ENCODE assay signal across 1 cellular context in the genomic region with DNA sequence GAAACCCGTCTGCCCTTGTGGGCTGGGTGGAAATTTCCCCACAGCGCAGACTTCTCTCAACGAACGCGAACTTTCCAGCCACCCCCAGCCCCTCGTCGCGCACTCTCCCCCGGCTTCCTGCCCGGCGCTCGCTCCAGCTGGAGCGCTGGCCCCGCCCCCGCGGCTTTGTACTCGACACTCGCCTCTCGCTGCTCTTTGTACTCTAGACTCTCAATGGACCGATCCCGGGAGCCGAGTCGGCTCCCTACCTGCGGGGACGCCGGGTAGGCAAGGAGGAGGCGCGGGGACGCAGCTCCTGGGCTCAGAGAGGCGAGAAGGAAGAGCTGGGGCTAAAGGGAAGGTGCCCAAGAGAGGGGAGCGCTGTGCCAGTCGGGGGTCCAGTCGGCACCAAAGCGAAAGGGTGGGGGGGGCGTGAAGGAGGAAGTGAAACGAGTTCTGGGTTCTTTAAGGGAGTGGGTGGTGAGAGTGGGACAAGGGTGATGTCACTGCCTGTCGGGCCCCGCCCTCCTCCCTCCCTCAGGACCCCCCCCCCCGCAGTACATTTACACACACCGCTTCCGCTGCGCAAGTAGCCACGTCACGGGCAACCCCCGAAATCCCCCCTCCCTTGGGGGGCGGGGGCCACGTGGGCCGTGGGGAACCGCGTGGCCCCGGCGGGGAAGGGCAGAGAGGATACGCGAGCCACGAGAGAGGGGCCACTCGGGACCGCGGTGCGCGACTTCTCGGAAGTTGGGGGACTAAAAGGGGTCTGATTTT.
A peak's percentile ranks its signal among the peaks of the same experiment; 100 is the strongest.
TF ChIP-seq lines count a peak whose summit lies in the region.

No MANE protein-coding gene starts in this region.

TF ChIP-seq in A549, 52 proteins besides CTCF, POLR2A, EP300 and RAD21 (continued from another document):
- TF ChIP-seq, protein P1, sequence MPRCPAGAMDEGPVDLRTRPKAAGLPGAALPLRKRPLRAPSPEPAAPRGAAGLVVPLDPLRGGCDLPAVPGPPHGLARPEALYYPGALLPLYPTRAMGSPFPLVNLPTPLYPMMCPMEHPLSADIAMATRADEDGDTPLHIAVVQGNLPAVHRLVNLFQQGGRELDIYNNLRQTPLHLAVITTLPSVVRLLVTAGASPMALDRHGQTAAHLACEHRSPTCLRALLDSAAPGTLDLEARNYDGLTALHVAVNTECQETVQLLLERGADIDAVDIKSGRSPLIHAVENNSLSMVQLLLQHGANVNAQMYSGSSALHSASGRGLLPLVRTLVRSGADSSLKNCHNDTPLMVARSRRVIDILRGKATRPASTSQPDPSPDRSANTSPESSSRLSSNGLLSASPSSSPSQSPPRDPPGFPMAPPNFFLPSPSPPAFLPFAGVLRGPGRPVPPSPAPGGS (IDR thresholded peaks at IDR 0.05) = peak; percentile 19; the same call in 1 of the 3 replicates
- TF ChIP-seq EHF (CRISPR knock-in tag; IDR thresholded peaks at IDR 0.05) (no peak), NFE2L2 (conservative IDR thresholded peaks at IDR 0.05; ENCODE audit: low read length) (no peak), CHD4 (IDR thresholded peaks at IDR 0.05; ENCODE audit: borderline replicate concordance) (no peak; the same call in 1 of the 2 replicates), MAFK (IDR thresholded peaks at IDR 0.05; ENCODE audit: partially characterized antibody) (no peak), NR3C1 (IDR thresholded peaks at IDR 0.05) (no peak), ZFP36 (IDR thresholded peaks at IDR 0.05; ENCODE audit: borderline replicate concordance, partially characterized antibody) (no peak), KDM5A (IDR thresholded peaks at IDR 0.05) (no peak), TFCP2L1 (CRISPR knock-in tag; IDR thresholded peaks at IDR 0.05) (no peak), POLR2AphosphoS2 (conservative IDR thresholded peaks at IDR 0.05; ENCODE audit: low read length) (peak; percentile 55; the same call in 1 of the 2 replicates), NPAS2 (CRISPR knock-in tag; IDR thresholded peaks at IDR 0.05; ENCODE audit: borderline replicate concordance) (no peak), GATA3 (IDR thresholded peaks at IDR 0.05; ENCODE audit: borderline replicate concordance) (peak; percentile 61), CEBPB (IDR thresholded peaks at IDR 0.05) (peak in 1 of 2 experiments; percentile 11; a peak in 1 of 4 replicates), ESRRA (IDR thresholded peaks at IDR 0.05; ENCODE audit: borderline replicate concordance, low read length) (no peak), JUN (IDR thresholded peaks at IDR 0.05) (peak; percentile 66 to 79; a peak in 4 of 5 replicates), TP53 (CRISPR knock-in tag; IDR thresholded peaks at IDR 0.05) (peak; percentile 34; the same call in 1 of the 2 replicates), ZC3H11A (IDR thresholded peaks at IDR 0.05) (no peak), FOSB (CRISPR knock-in tag; IDR thresholded peaks at IDR 0.05) (peak; percentile 92), MYC (IDR thresholded peaks at IDR 0.05; ENCODE audit: borderline replicate concordance, low read length) (peak; percentile 99), ZNF302 (CRISPR knock-in tag; IDR thresholded peaks at IDR 0.05) (no peak), KDM1A (IDR thresholded peaks at IDR 0.05; ENCODE audit: low read depth) (no peak), HOXB13 (CRISPR knock-in tag; IDR thresholded peaks at IDR 0.05; ENCODE audit: low read depth) (no peak), JUNB (IDR thresholded peaks at IDR 0.05) (no peak), HDAC2 (IDR thresholded peaks at IDR 0.05) (no peak), RARB (CRISPR knock-in tag; IDR thresholded peaks at IDR 0.05) (no peak), HOXB5 (CRISPR knock-in tag; IDR thresholded peaks at IDR 0.05) (no peak), FOXS1 (CRISPR knock-in tag; IDR thresholded peaks at IDR 0.05) (no peak), MAZ (IDR thresholded peaks at IDR 0.05; ENCODE audit: borderline replicate concordance, low read depth, low read length) (peak; percentile 97), BHLHE40 (IDR thresholded peaks at IDR 0.05; ENCODE audit: low read depth, low read length) (0 out of 2 replicates have a peak, but pooled peaks have one; percentile 31), ZSCAN20 (CRISPR knock-in tag; IDR thresholded peaks at IDR 0.05) (no peak), CBX2 (IDR thresholded peaks at IDR 0.05; ENCODE audit: borderline replicate concordance, low read depth) (no peak), RCOR1 (IDR thresholded peaks at IDR 0.05; ENCODE audit: low read depth, low read length) (no peak), SREBF2 (IDR thresholded peaks at IDR 0.05) (no peak), CBX8 (IDR thresholded peaks at IDR 0.05) (no peak), RNF2 (IDR thresholded peaks at IDR 0.05; ENCODE audit: borderline replicate concordance, low read depth) (no peak), FOSL2 (IDR thresholded peaks at IDR 0.05) (no peak), FOSL2 (CRISPR knock-in tag; IDR thresholded peaks at IDR 0.05) (peak; percentile 59; the same call in 1 of the 2 replicates), RFX5 (IDR thresholded peaks at IDR 0.05) (no peak), CHD2 (IDR thresholded peaks at IDR 0.05; ENCODE audit: low read length, partially characterized antibody) (peak; percentile 38), HEYL (CRISPR knock-in tag; IDR thresholded peaks at IDR 0.05) (no peak), EHMT2 (IDR thresholded peaks at IDR 0.05; ENCODE audit: low read depth) (no peak)
- TF ChIP-seq, protein P2, sequence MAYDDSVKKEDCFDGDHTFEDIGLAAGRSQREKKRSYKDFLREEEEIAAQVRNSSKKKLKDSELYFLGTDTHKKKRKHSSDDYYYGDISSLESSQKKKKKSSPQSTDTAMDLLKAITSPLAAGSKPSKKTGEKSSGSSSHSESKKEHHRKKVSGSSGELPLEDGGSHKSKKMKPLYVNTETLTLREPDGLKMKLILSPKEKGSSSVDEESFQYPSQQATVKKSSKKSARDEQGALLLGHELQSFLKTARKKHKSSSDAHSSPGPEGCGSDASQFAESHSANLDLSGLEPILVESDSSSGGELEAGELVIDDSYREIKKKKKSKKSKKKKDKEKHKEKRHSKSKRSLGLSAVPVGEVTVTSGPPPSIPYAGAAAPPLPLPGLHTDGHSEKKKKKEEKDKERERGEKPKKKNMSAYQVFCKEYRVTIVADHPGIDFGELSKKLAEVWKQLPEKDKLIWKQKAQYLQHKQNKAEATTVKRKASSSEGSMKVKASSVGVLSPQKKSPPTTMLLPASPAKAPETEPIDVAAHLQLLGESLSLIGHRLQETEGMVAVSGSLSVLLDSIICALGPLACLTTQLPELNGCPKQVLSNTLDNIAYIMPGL (CRISPR knock-in tag; IDR thresholded peaks at IDR 0.05; ENCODE audit: borderline replicate concordance) = no peak
- TF ChIP-seq, protein P3, sequence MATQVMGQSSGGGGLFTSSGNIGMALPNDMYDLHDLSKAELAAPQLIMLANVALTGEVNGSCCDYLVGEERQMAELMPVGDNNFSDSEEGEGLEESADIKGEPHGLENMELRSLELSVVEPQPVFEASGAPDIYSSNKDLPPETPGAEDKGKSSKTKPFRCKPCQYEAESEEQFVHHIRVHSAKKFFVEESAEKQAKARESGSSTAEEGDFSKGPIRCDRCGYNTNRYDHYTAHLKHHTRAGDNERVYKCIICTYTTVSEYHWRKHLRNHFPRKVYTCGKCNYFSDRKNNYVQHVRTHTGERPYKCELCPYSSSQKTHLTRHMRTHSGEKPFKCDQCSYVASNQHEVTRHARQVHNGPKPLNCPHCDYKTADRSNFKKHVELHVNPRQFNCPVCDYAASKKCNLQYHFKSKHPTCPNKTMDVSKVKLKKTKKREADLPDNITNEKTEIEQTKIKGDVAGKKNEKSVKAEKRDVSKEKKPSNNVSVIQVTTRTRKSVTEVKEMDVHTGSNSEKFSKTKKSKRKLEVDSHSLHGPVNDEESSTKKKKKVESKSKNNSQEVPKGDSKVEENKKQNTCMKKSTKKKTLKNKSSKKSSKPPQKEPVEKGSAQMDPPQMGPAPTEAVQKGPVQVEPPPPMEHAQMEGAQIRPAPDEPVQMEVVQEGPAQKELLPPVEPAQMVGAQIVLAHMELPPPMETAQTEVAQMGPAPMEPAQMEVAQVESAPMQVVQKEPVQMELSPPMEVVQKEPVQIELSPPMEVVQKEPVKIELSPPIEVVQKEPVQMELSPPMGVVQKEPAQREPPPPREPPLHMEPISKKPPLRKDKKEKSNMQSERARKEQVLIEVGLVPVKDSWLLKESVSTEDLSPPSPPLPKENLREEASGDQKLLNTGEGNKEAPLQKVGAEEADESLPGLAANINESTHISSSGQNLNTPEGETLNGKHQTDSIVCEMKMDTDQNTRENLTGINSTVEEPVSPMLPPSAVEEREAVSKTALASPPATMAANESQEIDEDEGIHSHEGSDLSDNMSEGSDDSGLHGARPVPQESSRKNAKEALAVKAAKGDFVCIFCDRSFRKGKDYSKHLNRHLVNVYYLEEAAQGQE (IDR thresholded peaks at IDR 0.05) = 0 out of 2 replicates have a peak, but pooled peaks have one; percentile 34
- TF ChIP-seq, protein P4, sequence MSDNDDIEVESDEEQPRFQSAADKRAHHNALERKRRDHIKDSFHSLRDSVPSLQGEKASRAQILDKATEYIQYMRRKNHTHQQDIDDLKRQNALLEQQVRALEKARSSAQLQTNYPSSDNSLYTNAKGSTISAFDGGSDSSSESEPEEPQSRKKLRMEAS (IDR thresholded peaks at IDR 0.05) = peak; percentile 89
- TF ChIP-seq, protein P5, sequence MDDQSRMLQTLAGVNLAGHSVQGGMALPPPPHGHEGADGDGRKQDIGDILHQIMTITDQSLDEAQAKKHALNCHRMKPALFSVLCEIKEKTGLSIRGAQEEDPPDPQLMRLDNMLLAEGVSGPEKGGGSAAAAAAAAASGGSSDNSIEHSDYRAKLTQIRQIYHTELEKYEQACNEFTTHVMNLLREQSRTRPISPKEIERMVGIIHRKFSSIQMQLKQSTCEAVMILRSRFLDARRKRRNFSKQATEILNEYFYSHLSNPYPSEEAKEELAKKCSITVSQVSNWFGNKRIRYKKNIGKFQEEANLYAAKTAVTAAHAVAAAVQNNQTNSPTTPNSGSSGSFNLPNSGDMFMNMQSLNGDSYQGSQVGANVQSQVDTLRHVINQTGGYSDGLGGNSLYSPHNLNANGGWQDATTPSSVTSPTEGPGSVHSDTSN (IDR thresholded peaks at IDR 0.05) = peak; percentile 61; the same call in 1 of the 2 replicates
- TF ChIP-seq, protein P6, sequence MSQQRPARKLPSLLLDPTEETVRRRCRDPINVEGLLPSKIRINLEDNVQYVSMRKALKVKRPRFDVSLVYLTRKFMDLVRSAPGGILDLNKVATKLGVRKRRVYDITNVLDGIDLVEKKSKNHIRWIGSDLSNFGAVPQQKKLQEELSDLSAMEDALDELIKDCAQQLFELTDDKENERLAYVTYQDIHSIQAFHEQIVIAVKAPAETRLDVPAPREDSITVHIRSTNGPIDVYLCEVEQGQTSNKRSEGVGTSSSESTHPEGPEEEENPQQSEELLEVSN (IDR thresholded peaks at IDR 0.05; ENCODE audit: borderline replicate concordance, low read depth) = no peak; the same call in 1 of the 2 replicates
- TF ChIP-seq, protein P7, sequence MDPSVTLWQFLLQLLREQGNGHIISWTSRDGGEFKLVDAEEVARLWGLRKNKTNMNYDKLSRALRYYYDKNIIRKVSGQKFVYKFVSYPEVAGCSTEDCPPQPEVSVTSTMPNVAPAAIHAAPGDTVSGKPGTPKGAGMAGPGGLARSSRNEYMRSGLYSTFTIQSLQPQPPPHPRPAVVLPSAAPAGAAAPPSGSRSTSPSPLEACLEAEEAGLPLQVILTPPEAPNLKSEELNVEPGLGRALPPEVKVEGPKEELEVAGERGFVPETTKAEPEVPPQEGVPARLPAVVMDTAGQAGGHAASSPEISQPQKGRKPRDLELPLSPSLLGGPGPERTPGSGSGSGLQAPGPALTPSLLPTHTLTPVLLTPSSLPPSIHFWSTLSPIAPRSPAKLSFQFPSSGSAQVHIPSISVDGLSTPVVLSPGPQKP (IDR thresholded peaks at IDR 0.05; ENCODE audit: low read depth, low read length) = no peak
- TF ChIP-seq, protein P8, sequence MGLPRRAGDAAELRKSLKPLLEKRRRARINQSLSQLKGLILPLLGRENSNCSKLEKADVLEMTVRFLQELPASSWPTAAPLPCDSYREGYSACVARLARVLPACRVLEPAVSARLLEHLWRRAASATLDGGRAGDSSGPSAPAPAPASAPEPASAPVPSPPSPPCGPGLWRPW (IDR thresholded peaks at IDR 0.05) = no peak
TF ChIP-seq in A549: peak in this region for 17.
